Comparison of ENCODE assay signal across 1 cellular context in genomic region chr15:45279024-45279697, GRCh38.
TF ChIP-seq lines count a peak whose summit lies in the region.

No MANE protein-coding gene starts in this region.

TF ChIP-seq in HEK293, 187 proteins besides CTCF, POLR2A, EP300 and RAD21 (continued from another document):
- TF ChIP-seq ZNF518A (tag by site-specific recombination; conservative IDR thresholded peaks at IDR 0.05; ENCODE audit: low read depth) (peak; percentile 87), ZNF280D (tag by site-specific recombination; IDR thresholded peaks at IDR 0.05) (no peak), ZNF416 (tag by site-specific recombination; IDR thresholded peaks at IDR 0.05) (no peak), GLIS2 (tag by site-specific recombination; IDR thresholded peaks at IDR 0.05) (peak; percentile 39; the same call in 1 of the 2 replicates), ZNF768 (tag by site-specific recombination; IDR thresholded peaks at IDR 0.05) (no peak), ZNF629 (tag by site-specific recombination; IDR thresholded peaks at IDR 0.05) (no peak), KLF1 (tag by site-specific recombination; IDR thresholded peaks at IDR 0.05) (peak; percentile 57), ZNF792 (tag by site-specific recombination; IDR thresholded peaks at IDR 0.05) (no peak), ZNF148 (tag by site-specific recombination; IDR thresholded peaks at IDR 0.05; ENCODE audit: borderline replicate concordance) (no peak), ZNF214 (tag by site-specific recombination; IDR thresholded peaks at IDR 0.05; ENCODE audit: borderline replicate concordance) (no peak), SP3 (tag by site-specific recombination; IDR thresholded peaks at IDR 0.05) (peak; percentile 99), ZNF600 (tag by site-specific recombination; IDR thresholded peaks at IDR 0.05) (peak; percentile 87), ZBTB17 (tag by site-specific recombination; IDR thresholded peaks at IDR 0.05) (peak; percentile 63), ZNF776 (tag by site-specific recombination; IDR thresholded peaks at IDR 0.05; ENCODE audit: borderline replicate concordance) (no peak), PBX3 (CRISPR knock-in tag; IDR thresholded peaks at IDR 0.05) (peak; percentile 97), ZFP69B (tag by site-specific recombination; IDR thresholded peaks at IDR 0.05) (no peak), ZNF624 (tag by site-specific recombination; IDR thresholded peaks at IDR 0.05) (no peak), ZNF146 (tag by site-specific recombination; IDR thresholded peaks at IDR 0.05) (no peak), ZXDB (tag by site-specific recombination; IDR thresholded peaks at IDR 0.05) (peak; percentile 98), ZNF529 (tag by site-specific recombination; IDR thresholded peaks at IDR 0.05; ENCODE audit: insufficient replicate concordance) (no peak), ZNF626 (tag by site-specific recombination; IDR thresholded peaks at IDR 0.05) (no peak), ZNF155 (tag by site-specific recombination; IDR thresholded peaks at IDR 0.05) (no peak), ZNF366 (tag by site-specific recombination; conservative IDR thresholded peaks at IDR 0.05) (peak; percentile 90), IKZF3 (tag by site-specific recombination; IDR thresholded peaks at IDR 0.05) (0 out of 2 replicates have a peak, but pooled peaks have one; percentile 29), KLF10 (tag by site-specific recombination; IDR thresholded peaks at IDR 0.05) (peak; percentile 31; the same call in 1 of the 2 replicates), ZNF335 (tag by site-specific recombination; conservative IDR thresholded peaks at IDR 0.05) (peak; percentile 58), SP7 (tag by site-specific recombination; IDR thresholded peaks at IDR 0.05) (peak; percentile 39; the same call in 1 of the 2 replicates), ZBTB11 (tag by site-specific recombination; conservative IDR thresholded peaks at IDR 0.05; ENCODE audit: low read depth) (peak; percentile 78), ZSCAN16 (tag by site-specific recombination; IDR thresholded peaks at IDR 0.05) (0 out of 2 replicates have a peak, but pooled peaks have one; percentile 23)
